Comparison of ENCODE assay signal across 17 cellular contexts in genomic region chr7:77910124-77910523, GRCh38.
DNase-seq lines count a peak whose midpoint lies in the region; FAIRE-seq and TF ChIP-seq lines count a peak whose summit lies in the region.
"Had no signal": no experiment of that assay in that cellular context is flagged by ENCODE, and none has a peak within 500 bp of the region (broad histone marks: within the 10 kb centered on the region; RNA-seq: fewer than 3 reads in every experiment).

No MANE protein-coding gene starts in this region.

- TF ChIP-seq CTCF in C4-2B (conservative IDR thresholded peaks at IDR 0.05) (peak; percentile 86), GM20000 (IDR thresholded peaks at IDR 0.05; ENCODE audit: extremely low read depth, missing control alignments) (peak; percentile 1)

- no peak for DNase-seq in GM20000 (ENCODE audit: low spot score)
- DNase-seq in SW480 (ENCODE audit: low spot score): peak; percentile 21
- DNase-seq in AML-193 (lab: John Stamatoyannopoulos, UW): no peak
- no peak for DNase-seq in stimulated activated CD4-positive, alpha-beta T cell treated with anti-CD3 and anti-CD28 coated beads, Interleukin-4, amount 100 ng/mL, for 1 hour
- DNase-seq in D341Med (ENCODE audit: low spot score): no peak
- DNase-seq: activated CD4-positive, alpha-beta T cell treated with anti-CD3 and anti-CD28 coated beads, Interleukin-2, amount 50 U/mL, for 48 hours; activated T-cell treated with anti-CD3 and anti-CD28 coated beads, Interleukin-2, amount 50 U/mL, for 48 hours; adrenal gland; CD4-positive, alpha-beta memory T cell; colonic mucosa; heart right ventricle; left colon; NCI-H82; T1000 had no signal

- peak; percentile 60 for FAIRE-seq in islet of Langerhans (lab: Jason Lieb, UNC)

- H3K27ac ChIP-seq in C4-2B: no peak overlapping the region
- H3K27ac ChIP-seq: adrenal gland, colonic mucosa, epithelial cell of prostate, heart right ventricle had no signal
